8 cellular contexts compared by ENCODE assay signal in the genomic region with DNA sequence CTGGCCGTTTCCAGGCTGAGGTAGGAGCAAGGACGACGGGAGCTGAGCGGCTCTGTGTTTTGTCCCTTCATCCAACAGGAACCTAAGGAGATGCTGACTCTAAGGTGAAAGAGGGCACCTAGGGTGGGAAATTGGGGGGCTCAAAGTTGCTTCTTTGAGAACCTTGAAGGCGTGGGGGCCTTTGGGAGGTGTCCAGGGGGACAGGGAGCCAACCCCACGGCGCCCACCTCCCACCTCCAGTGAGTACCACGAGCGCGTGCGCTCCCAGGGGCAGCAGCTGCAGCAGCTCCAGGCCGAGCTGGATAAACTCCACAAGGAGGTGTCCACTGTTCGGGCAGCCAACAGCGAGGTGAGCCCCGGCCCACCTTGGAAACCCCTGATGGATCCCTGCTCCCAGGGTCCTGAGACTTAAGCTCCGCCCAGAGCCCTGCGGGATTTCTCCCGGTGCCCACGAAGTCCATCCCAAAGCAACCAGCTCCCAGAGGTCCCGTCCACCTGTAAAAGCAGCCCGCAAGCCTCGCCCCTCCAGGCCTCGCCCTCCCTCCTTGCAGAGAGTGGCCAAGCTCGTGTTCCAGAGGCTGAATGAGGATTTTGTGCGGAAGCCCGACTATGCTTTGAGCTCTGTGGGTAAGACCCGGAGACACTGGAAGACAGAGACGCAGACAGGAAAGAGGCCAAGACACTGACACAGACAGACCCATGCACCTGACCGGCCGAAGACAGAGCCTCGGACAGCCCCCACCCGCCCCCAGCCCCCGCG. TPM values are rescaled to one million over a fixed set of nuclear protein-coding genes. Genes with fewer than 3 reads are reported as not detected.
DNase-seq lines count a peak whose midpoint lies in the region; ATAC-seq and TF ChIP-seq lines count a peak whose summit lies in the region.

No MANE protein-coding gene starts in this region.

- H2AFZ ChIP-seq in SK-N-SH (ENCODE audit: low read depth): no peak overlapping the region; the same call in 1 of the 2 replicates

- H3K79me2 ChIP-seq in SK-N-SH (ENCODE audit: insufficient read depth): peaks cover 14% of the 10 kb centered on the region

- no peaks in the 10 kb centered on the region for H3K27me3 ChIP-seq in SK-N-SH (ENCODE audit: insufficient read depth)

- no peaks in the 10 kb centered on the region for H3K9me3 ChIP-seq in SK-N-SH

- no peak for TF ChIP-seq EP300 in SK-N-SH (IDR thresholded peaks at IDR 0.05; ENCODE audit: borderline replicate concordance in 1 of 2, low read depth in 1 of 2, low read length in 1 of 2)

- peak overlapping the region in 5 of 6 donors; percentile 60 to 99 (median 82) for H3K27ac Mint-ChIP-seq in naive B cell

- TF ChIP-seq CTCF in SK-N-SH (IDR thresholded peaks at IDR 0.05): no peak

- CTCF ChIA-PET in SK-N-SH (lab: Yijun Ruan, JAX): interaction anchor here (0.6 to 4.9 kb wide), 31 partner anchors 12 to 336 kb away, joined by 3 to 42 read pairs (median 5); partner anchors contain the start of genes CPNE1, ERGIC3, NFS1 and RBM12

- H3K9me2 ChIP-seq in SK-N-SH: no peaks in the 10 kb centered on the region

- H3F3A ChIP-seq in SK-N-SH (replicated peaks; ENCODE audit: insufficient read depth): peaks cover 55% of the 10 kb centered on the region

- peak overlapping the region; percentile 85 to 96 (median 92) for H3K4me3 Mint-ChIP-seq in naive B cell

- peaks cover 8 to 11% of the 10 kb centered on the region in 2 experiments; a peak in 1 of 4 replicates for H3K4me1 ChIP-seq in SK-N-SH (ENCODE audit: control insufficient read depth in 1 of 2, insufficient read depth in 2 of 2, low read depth in 1 of 2, low read length in 1 of 2)

- no peak for TF ChIP-seq RAD21 in SK-N-SH (IDR thresholded peaks at IDR 0.05; ENCODE audit: low read length)

- H3K27ac ChIP-seq in SK-N-SH (ENCODE audit: low read depth in 2 of 2, low read length in 1 of 2): peak overlapping the region; percentile 20 to 80; a peak in 3 of 4 replicates

- peak overlapping the region; percentile 48 to 83 for H3K4me3 ChIP-seq in SK-N-SH (ENCODE audit: low read depth in 2 of 2, low read length in 1 of 2)

- 31% methylated on average over 25 of the region's 34 CpGs for WGBS in SK-N-SH (ENCODE audit: low lambda C conversion rate)

- POLR2A ChIA-PET in SK-N-SH (lab: Yijun Ruan, JAX): interaction anchor here (1.1 to 6.5 kb wide), 6 partner anchors 34 to 336 kb away, joined by 3 to 33 read pairs (median 5); partner anchors contain the start of genes CPNE1, ERGIC3, NFS1 and RBM12

- H3K36me3 Mint-ChIP-seq in naive B cell: no peaks in the 10 kb centered on the region

- H3K4me2 ChIP-seq in SK-N-SH: peak overlapping the region; percentile 77

- H4K20me1 ChIP-seq in SK-N-SH (ENCODE audit: insufficient read depth): no peaks in the 10 kb centered on the region

- H3K27me3 Mint-ChIP-seq in naive B cell: peaks cover 0 to 4% (median 4%) of the 10 kb centered on the region in 3 donors

- ATAC-seq in naive B cell (ENCODE audit: low read depth in 2 of 2): no peak
- no peak for ATAC-seq in HG03432 (IDR thresholded peaks at IDR 0.05; ENCODE audit: unreplicated experiment)
- ATAC-seq in HG02870 (IDR thresholded peaks at IDR 0.05; ENCODE audit: unreplicated experiment): no peak

- H3K9me3 Mint-ChIP-seq in naive B cell: no peaks in the 10 kb centered on the region

- peak overlapping the region; percentile 71 for H3K9ac ChIP-seq in SK-N-SH

- DNase-seq in activated CD8-positive, alpha-beta memory T cell treated with anti-CD3 and anti-CD28 coated beads for 24 hours: peak; percentile 71
- DNase-seq in activated CD8-positive, alpha-beta memory T cell treated with anti-CD3 and anti-CD28 coated beads, Interleukin-2, amount 50 U/mL, for 4 hours: no peak
- DNase-seq in SK-N-SH: peak; percentile 37
- peak; percentile 38 for DNase-seq in dermis blood vessel endothelial cell
- no peak for DNase-seq in naive B cell
- no peak for DNase-seq in mesenteric fat pad (ENCODE audit: low spot score)

- H3K36me3 ChIP-seq in SK-N-SH (replicated peaks in 1 of 2; ENCODE audit: control insufficient read depth in 1 of 2, insufficient read depth in 2 of 2, low read length in 1 of 2): peaks cover 9 to 14% of the 10 kb centered on the region in 2 experiments

- H3K4me1 Mint-ChIP-seq in naive B cell: peaks cover 38 to 53% (median 50%) of the 10 kb centered on the region in 3 donors

TF ChIP-seq in SK-N-SH, 30 proteins besides CTCF, POLR2A, EP300 and RAD21:
- TF ChIP-seq PBX3 (IDR thresholded peaks at IDR 0.05) (no peak), MAX (IDR thresholded peaks at IDR 0.05; ENCODE audit: low read depth) (0 out of 2 replicates have a peak, but pooled peaks have one; percentile 15)

RNA-seq across cellular contexts. Expression of gene SPAG4, which starts 2.9 kb away (rescaled TPM):
- 5.9 and 6.9 TPM in 2 replicates for polyA plus RNA-seq in SK-N-SH (2012; rRNA removed)
- 2.1 and 3.0 TPM in 2 replicates for polyA plus RNA-seq in SK-N-SH (2012; cell fraction: cytosol; rRNA removed)
- polyA plus RNA-seq in SK-N-SH (2012; cell fraction: nucleus; rRNA removed): 31.8 and 41.3 TPM in 2 replicates
- 10.0 and 19.1 TPM in 2 replicates for total RNA-seq in dermis blood vessel endothelial cell
- polyA plus RNA-seq in naive B cell (ENCODE audit: low read depth in 6 of 6): 1 to 10 TPM in 3 of 6 donors, under 1 TPM in 3; 0.29 to 1.5 (median 0.89) TPM
- 2.2 TPM for total RNA-seq in mesenteric fat pad

RNA-seq across cellular contexts. Expression of gene CPNE1, which starts 46.1 kb away (rescaled TPM):
- 217 and 279 TPM in 2 replicates for polyA plus RNA-seq in SK-N-SH (2012; rRNA removed)
- polyA plus RNA-seq in SK-N-SH (2012; cell fraction: cytosol; rRNA removed): 131 and 171 TPM in 2 replicates
- 585 and 668 TPM in 2 replicates for polyA plus RNA-seq in SK-N-SH (2012; cell fraction: nucleus; rRNA removed)
- 94.5 and 159 TPM in 2 replicates for total RNA-seq in dermis blood vessel endothelial cell
- polyA plus RNA-seq in naive B cell (ENCODE audit: low read depth in 6 of 6): 100 to 1,000 TPM; 178 to 542 (median 337) TPM
- total RNA-seq in mesenteric fat pad: 126 TPM

RNA-seq across cellular contexts. Expression of gene RBM12, which starts 46.1 kb away (rescaled TPM):
- 41.9 and 56.7 TPM in 2 replicates for polyA plus RNA-seq in SK-N-SH (2012; rRNA removed)
- polyA plus RNA-seq in SK-N-SH (2012; cell fraction: cytosol; rRNA removed): 37.7 and 43.4 TPM in 2 replicates
- polyA plus RNA-seq in SK-N-SH (2012; cell fraction: nucleus; rRNA removed): 55.0 and 78.3 TPM in 2 replicates
- total RNA-seq in dermis blood vessel endothelial cell: 42.5 and 58.1 TPM in 2 replicates
- polyA plus RNA-seq in naive B cell (ENCODE audit: low read depth in 6 of 6): 10 to 100 TPM; 39.4 to 58.8 (median 51.6) TPM
- total RNA-seq in mesenteric fat pad: 73.4 TPM

Comparison
In these comparisons a context has a peak if more than half of its experiments do, and no peak if none do; other contexts are left out.
1. DNase-seq: peak in activated CD8-positive, alpha-beta memory T cell treated with anti-CD3 and anti-CD28 coated beads for 24 hours (single experiment), SK-N-SH (single experiment) and dermis blood vessel endothelial cell (single experiment); none in activated CD8-positive, alpha-beta memory T cell treated with anti-CD3 and anti-CD28 coated beads, Interleukin-2, amount 50 U/mL, for 4 hours (single experiment), naive B cell (single experiment) and mesenteric fat pad (single experiment).